ENCODE assay signal across 8 cellular contexts in genomic region chr5:153147891-153148623, GRCh38.
DNase-seq lines count a peak whose midpoint lies in the region; ATAC-seq, FAIRE-seq and TF ChIP-seq lines count a peak whose summit lies in the region.

No MANE protein-coding gene starts in this region.

- no peak overlapping the region for H3K4me3 Mint-ChIP-seq in astrocyte (ENCODE audit: unreplicated experiment)

- no peak overlapping the region for H2AFZ ChIP-seq in astrocyte (ENCODE audit: low read depth, low read length)

- FAIRE-seq in astrocyte (lab: Jason Lieb, UNC) = no peak

- peaks cover 6% of the 10 kb centered on the region for H3K9me3 Mint-ChIP-seq in astrocyte (ENCODE audit: unreplicated experiment)

- H3K9me3 ChIP-seq in astrocyte (ENCODE audit: insufficient read depth, low read depth, low read length) = peaks cover 7% of the 10 kb centered on the region

- no peaks in the 10 kb centered on the region for H3K79me2 ChIP-seq in astrocyte (ENCODE audit: insufficient read depth, low read length)

- no peak overlapping the region for H3K9ac ChIP-seq in astrocyte (ENCODE audit: low read length)

- intact Hi-C loops in left colon (cut with DNase I, micrococcal nuclease) = no loop called here

- H3K36me3 ChIP-seq in astrocyte (ENCODE audit: insufficient read depth, low read length) = no peaks in the 10 kb centered on the region

- H3K4me3 ChIP-seq in astrocyte (ENCODE audit: insufficient read depth, low read depth, low read length) = no peak overlapping the region

- peak in 2 of 3 experiments; percentile 5 to 39 for DNase-seq in NCI-H1417 (lab: John Stamatoyannopoulos, UW)
- no peak for DNase-seq in NCI-H1417 treated with DMSO at 0.1 percent for 48 hours (lab: John Stamatoyannopoulos, UW)
- DNase-seq in NCI-H1694 treated with DMSO at 0.1 percent for 48 hours (lab: John Stamatoyannopoulos, UW) = peak; percentile 81
- peak; percentile 54 for DNase-seq in astrocyte (ENCODE audit: low read depth)
- no peak for DNase-seq in left colon
- DNase-seq in mucosa of gallbladder (ENCODE audit: low spot score) = no peak
- no peak for DNase-seq in effector CD4-positive, alpha-beta T cell

- peaks cover 4% of the 10 kb centered on the region for H3K4me1 ChIP-seq in astrocyte (ENCODE audit: insufficient read depth, low read length)

- H4K20me1 ChIP-seq in astrocyte (ENCODE audit: insufficient read depth, low read length) = no peaks in the 10 kb centered on the region

- TF ChIP-seq CTCF in astrocyte (IDR thresholded peaks at IDR 0.05; ENCODE audit: insufficient read depth, low read depth, low read length) = peak; percentile 73

- H3K4me1 Mint-ChIP-seq in astrocyte (ENCODE audit: low read depth, unreplicated experiment) = peaks cover 2% of the 10 kb centered on the region

- H3K27me3 ChIP-seq in astrocyte (ENCODE audit: insufficient read depth, low read length) = no peaks in the 10 kb centered on the region

- H3K36me3 Mint-ChIP-seq in astrocyte (ENCODE audit: low read depth, unreplicated experiment) = no peaks in the 10 kb centered on the region

- no peaks in the 10 kb centered on the region for H3K27me3 Mint-ChIP-seq in astrocyte (ENCODE audit: low read depth, unreplicated experiment)

- no peak overlapping the region for H3K27ac ChIP-seq in astrocyte (ENCODE audit: low read depth, low read length)

- ATAC-seq in HG02623 (IDR thresholded peaks at IDR 0.05; ENCODE audit: unreplicated experiment) (peak; percentile 77), left colon (peak; percentile 40)

- no peak overlapping the region for H3K27ac Mint-ChIP-seq in astrocyte (ENCODE audit: unreplicated experiment)

- H3K4me2 ChIP-seq in astrocyte (ENCODE audit: low read length) = peak overlapping the region; percentile 38

Comparison
In these comparisons a context has a peak if more than half of its experiments do, and no peak if none do; other contexts are left out.
1. DNase-seq: peak in NCI-H1417 (2 of 3), NCI-H1694 treated with DMSO at 0.1 percent for 48 hours (single experiment) and astrocyte (single experiment); none in NCI-H1417 treated with DMSO at 0.1 percent for 48 hours (single experiment), left colon (0 of 2), mucosa of gallbladder (single experiment) and effector CD4-positive, alpha-beta T cell (single experiment).